In the genomic region with DNA sequence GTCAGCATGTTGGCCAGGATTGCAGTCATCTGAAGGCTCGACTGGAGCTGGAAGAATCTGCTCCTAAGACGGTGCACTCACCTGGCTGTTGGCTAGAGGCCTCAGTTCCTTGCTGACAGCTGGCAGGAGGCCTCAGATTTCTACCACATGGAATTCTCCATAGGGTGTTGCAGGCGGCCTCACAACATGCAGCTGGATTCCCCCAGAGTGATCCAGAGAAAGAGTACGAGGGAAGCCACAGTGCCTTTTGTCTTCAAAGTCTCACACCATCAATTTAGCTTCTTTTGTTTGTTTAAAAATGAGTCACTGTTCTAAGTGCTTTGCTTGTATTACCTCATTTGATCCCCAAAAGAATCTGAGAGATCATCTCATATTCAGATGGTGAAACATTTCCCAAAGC, we compare ENCODE assay signal across 16 cellular contexts.
DNase-seq lines count a peak whose midpoint lies in the region; ATAC-seq and TF ChIP-seq lines count a peak whose summit lies in the region.
"Had no signal": no experiment of that assay in that cellular context is flagged by ENCODE, and none has a peak within 500 bp of the region (broad histone marks: within the 10 kb centered on the region; RNA-seq: fewer than 3 reads in every experiment).

No MANE protein-coding gene starts in this region.

- no peak for TF ChIP-seq CTCF in AG10803 (conservative IDR thresholded peaks at IDR 0.05; ENCODE audit: low read length)
- TF ChIP-seq CTCF in HEK293 (tag by site-specific recombination; IDR thresholded peaks at IDR 0.05) = no peak
- no peak for TF ChIP-seq CTCF in fibroblast of pulmonary artery (IDR thresholded peaks at IDR 0.05; ENCODE audit: low read length, missing control alignments)

- H3K27ac ChIP-seq in HEK293 (ENCODE audit: extremely low read depth, low read depth, low read length) = no peak overlapping the region
- H3K27ac ChIP-seq: upper lobe of right lung had no signal

- POLR2A ChIA-PET in HEK293 (lab: Yijun Ruan, JAX) = interaction anchor here (1.0 kb wide), 1 partner anchor 65 kb away, joined by 3 read pairs; a partner anchor contains a TSS

- no peaks in the 10 kb centered on the region for H3K36me3 ChIP-seq in HEK293 (ENCODE audit: control insufficient read depth in 2 of 2, insufficient read depth in 1 of 2, low read length in 2 of 2)
- H3K36me3 ChIP-seq: upper lobe of right lung had no signal

- no peak for ATAC-seq in GM21723 (IDR thresholded peaks at IDR 0.05; ENCODE audit: unreplicated experiment)
- ATAC-seq: T-helper 17 cell, upper lobe of right lung had no signal

- CTCF ChIA-PET in HEK293 (lab: Yijun Ruan, JAX) = interaction anchor here (0.5 to 1.1 kb wide), 5 partner anchors 11 to 80 kb away, joined by 3 to 4 read pairs (median 3); no protein-coding TSS in a partner anchor

- H3K4me3 ChIP-seq in AG10803 (ENCODE audit: low read length) (no peak overlapping the region), HEK293 (ENCODE audit: low read depth, low read length) (no peak overlapping the region), fibroblast of pulmonary artery (replicated peaks; ENCODE audit: low read depth, low read length) (no peak overlapping the region)
- H3K4me3 ChIP-seq: upper lobe of right lung had no signal

- DNase-seq in AG10803 (ENCODE audit: low read depth) = peak; percentile 51
- peak; percentile 20 to 43 for DNase-seq in SHP77 (lab: John Stamatoyannopoulos, UW)
- peak; percentile 55 for DNase-seq in fibroblast of pulmonary artery (ENCODE audit: low read depth)
- DNase-seq in hepatic stellate cell (ENCODE audit: low spot score) = no peak
- DNase-seq in NCI-H446 (lab: John Stamatoyannopoulos, UW) = no peak
- no peak for DNase-seq in ecto neural progenitor cell (ENCODE audit: low spot score)
- DNase-seq: activated CD4-positive, alpha-beta memory T cell treated with anti-CD3 and anti-CD28 coated beads, Interleukin-2, amount 10 ng/mL, durations not matched to agents 7 days and 5 days; activated naive CD4-positive, alpha-beta T cell treated with anti-CD3 and anti-CD28 coated beads, Interleukin-2, amount 50 U/mL, for 16 hours; C1 segment of cervical spinal cord; effector CD8-positive, alpha-beta T cell; GOT3; Kasumi-1; T-helper 17 cell; upper lobe of right lung had no signal

- no peaks in the 10 kb centered on the region for H3K4me1 ChIP-seq in HEK293 (ENCODE audit: control insufficient read depth, insufficient read depth, low read length)
- H3K4me1 ChIP-seq: upper lobe of right lung had no signal

- H3K9me3 ChIP-seq in HEK293 (ENCODE audit: control insufficient read depth, insufficient read depth, low read depth, low read length) = no peaks in the 10 kb centered on the region
- H3K9me3 ChIP-seq: upper lobe of right lung had no signal

TF ChIP-seq in HEK293, 187 proteins besides CTCF, POLR2A, EP300 and RAD21 (continues in another document):
- TF ChIP-seq ZNF221 (tag by site-specific recombination; IDR thresholded peaks at IDR 0.05; ENCODE audit: borderline replicate concordance) = no peak
- TF ChIP-seq ZXDB (tag by site-specific recombination; IDR thresholded peaks at IDR 0.05) = no peak
- TF ChIP-seq TRIM28 (IDR thresholded peaks at IDR 0.05; ENCODE audit: borderline replicate concordance, low read length) = peak; percentile 75; the same call in 1 of the 2 replicates
- no peak for TF ChIP-seq ZNF621 (tag by site-specific recombination; IDR thresholded peaks at IDR 0.05)
- no peak for TF ChIP-seq ZNF140 (tag by site-specific recombination; IDR thresholded peaks at IDR 0.05)
- TF ChIP-seq ZNF341 (tag by site-specific recombination; IDR thresholded peaks at IDR 0.05; ENCODE audit: low read depth) = no peak
- no peak; the same call in 1 of the 2 replicates for TF ChIP-seq ZNF335 (tag by site-specific recombination; conservative IDR thresholded peaks at IDR 0.05)
- TF ChIP-seq, protein P1, sequence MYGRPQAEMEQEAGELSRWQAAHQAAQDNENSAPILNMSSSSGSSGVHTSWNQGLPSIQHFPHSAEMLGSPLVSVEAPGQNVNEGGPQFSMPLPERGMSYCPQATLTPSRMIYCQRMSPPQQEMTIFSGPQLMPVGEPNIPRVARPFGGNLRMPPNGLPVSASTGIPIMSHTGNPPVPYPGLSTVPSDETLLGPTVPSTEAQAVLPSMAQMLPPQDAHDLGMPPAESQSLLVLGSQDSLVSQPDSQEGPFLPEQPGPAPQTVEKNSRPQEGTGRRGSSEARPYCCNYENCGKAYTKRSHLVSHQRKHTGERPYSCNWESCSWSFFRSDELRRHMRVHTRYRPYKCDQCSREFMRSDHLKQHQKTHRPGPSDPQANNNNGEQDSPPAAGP (tag by site-specific recombination; IDR thresholded peaks at IDR 0.05) = no peak
- TF ChIP-seq ZSCAN23 (tag by site-specific recombination; IDR thresholded peaks at IDR 0.05) = no peak
- no peak for TF ChIP-seq ZNF112 (tag by site-specific recombination; IDR thresholded peaks at IDR 0.05)
- TF ChIP-seq ZNF157 (tag by site-specific recombination; IDR thresholded peaks at IDR 0.05) = no peak
- no peak for TF ChIP-seq ZNF510 (tag by site-specific recombination; IDR thresholded peaks at IDR 0.05; ENCODE audit: insufficient replicate concordance)
- peak; percentile 85 for TF ChIP-seq SP7 (tag by site-specific recombination; IDR thresholded peaks at IDR 0.05)
- TF ChIP-seq, protein P2, sequence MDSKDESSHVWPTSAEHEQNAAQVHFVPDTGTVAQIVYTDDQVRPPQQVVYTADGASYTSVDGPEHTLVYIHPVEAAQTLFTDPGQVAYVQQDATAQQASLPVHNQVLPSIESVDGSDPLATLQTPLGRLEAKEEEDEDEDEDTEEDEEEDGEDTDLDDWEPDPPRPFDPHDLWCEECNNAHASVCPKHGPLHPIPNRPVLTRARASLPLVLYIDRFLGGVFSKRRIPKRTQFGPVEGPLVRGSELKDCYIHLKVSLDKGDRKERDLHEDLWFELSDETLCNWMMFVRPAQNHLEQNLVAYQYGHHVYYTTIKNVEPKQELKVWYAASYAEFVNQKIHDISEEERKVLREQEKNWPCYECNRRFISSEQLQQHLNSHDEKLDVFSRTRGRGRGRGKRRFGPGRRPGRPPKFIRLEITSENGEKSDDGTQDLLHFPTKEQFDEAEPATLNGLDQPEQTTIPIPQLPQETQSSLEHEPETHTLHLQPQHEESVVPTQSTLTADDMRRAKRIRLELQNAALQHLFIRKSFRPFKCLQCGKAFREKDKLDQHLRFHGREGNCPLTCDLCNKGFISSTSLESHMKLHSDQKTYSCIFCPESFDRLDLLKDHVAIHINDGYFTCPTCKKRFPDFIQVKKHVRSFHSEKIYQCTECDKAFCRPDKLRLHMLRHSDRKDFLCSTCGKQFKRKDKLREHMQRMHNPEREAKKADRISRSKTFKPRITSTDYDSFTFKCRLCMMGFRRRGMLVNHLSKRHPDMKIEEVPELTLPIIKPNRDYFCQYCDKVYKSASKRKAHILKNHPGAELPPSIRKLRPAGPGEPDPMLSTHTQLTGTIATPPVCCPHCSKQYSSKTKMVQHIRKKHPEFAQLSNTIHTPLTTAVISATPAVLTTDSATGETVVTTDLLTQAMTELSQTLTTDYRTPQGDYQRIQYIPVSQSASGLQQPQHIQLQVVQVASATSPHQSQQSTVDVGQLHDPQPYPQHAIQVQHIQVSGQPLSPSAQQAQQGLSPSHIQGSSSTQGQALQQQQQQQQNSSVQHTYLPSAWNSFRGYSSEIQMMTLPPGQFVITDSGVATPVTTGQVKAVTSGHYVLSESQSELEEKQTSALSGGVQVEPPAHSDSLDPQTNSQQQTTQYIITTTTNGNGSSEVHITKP (tag by site-specific recombination; IDR thresholded peaks at IDR 0.05) = 0 out of 2 replicates have a peak, but pooled peaks have one; percentile 36
- TF ChIP-seq, protein P3, sequence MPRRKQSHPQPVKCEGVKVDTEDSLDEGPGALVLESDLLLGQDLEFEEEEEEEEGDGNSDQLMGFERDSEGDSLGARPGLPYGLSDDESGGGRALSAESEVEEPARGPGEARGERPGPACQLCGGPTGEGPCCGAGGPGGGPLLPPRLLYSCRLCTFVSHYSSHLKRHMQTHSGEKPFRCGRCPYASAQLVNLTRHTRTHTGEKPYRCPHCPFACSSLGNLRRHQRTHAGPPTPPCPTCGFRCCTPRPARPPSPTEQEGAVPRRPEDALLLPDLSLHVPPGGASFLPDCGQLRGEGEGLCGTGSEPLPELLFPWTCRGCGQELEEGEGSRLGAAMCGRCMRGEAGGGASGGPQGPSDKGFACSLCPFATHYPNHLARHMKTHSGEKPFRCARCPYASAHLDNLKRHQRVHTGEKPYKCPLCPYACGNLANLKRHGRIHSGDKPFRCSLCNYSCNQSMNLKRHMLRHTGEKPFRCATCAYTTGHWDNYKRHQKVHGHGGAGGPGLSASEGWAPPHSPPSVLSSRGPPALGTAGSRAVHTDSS (tag by site-specific recombination; IDR thresholded peaks at IDR 0.05) = no peak
- TF ChIP-seq, protein P4, sequence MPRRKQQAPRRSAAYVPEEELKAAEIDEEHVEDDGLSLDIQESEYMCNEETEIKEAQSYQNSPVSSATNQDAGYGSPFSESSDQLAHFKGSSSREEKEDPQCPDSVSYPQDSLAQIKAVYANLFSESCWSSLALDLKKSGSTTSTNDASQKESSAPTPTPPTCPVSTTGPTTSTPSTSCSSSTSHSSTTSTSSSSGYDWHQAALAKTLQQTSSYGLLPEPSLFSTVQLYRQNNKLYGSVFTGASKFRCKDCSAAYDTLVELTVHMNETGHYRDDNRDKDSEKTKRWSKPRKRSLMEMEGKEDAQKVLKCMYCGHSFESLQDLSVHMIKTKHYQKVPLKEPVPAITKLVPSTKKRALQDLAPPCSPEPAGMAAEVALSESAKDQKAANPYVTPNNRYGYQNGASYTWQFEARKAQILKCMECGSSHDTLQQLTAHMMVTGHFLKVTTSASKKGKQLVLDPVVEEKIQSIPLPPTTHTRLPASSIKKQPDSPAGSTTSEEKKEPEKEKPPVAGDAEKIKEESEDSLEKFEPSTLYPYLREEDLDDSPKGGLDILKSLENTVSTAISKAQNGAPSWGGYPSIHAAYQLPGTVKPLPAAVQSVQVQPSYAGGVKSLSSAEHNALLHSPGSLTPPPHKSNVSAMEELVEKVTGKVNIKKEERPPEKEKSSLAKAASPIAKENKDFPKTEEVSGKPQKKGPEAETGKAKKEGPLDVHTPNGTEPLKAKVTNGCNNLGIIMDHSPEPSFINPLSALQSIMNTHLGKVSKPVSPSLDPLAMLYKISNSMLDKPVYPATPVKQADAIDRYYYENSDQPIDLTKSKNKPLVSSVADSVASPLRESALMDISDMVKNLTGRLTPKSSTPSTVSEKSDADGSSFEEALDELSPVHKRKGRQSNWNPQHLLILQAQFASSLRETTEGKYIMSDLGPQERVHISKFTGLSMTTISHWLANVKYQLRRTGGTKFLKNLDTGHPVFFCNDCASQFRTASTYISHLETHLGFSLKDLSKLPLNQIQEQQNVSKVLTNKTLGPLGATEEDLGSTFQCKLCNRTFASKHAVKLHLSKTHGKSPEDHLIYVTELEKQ (tag by site-specific recombination; IDR thresholded peaks at IDR 0.05; ENCODE audit: borderline replicate concordance) = no peak
- no peak for TF ChIP-seq BCL11B (tag by site-specific recombination; IDR thresholded peaks at IDR 0.05; ENCODE audit: low read depth)
- TF ChIP-seq ZNF121 (tag by site-specific recombination; IDR thresholded peaks at IDR 0.05) = no peak

Comparison
In these comparisons a context has a peak if more than half of its experiments do, and no peak if none do; other contexts are left out.
1. DNase-seq: peak in AG10803 (single experiment), SHP77 (2 of 2) and fibroblast of pulmonary artery (single experiment); none in hepatic stellate cell (single experiment), NCI-H446 (0 of 2) and ecto neural progenitor cell (single experiment).